Comparison of ENCODE assay signal across 9 cellular contexts in the genomic region with DNA sequence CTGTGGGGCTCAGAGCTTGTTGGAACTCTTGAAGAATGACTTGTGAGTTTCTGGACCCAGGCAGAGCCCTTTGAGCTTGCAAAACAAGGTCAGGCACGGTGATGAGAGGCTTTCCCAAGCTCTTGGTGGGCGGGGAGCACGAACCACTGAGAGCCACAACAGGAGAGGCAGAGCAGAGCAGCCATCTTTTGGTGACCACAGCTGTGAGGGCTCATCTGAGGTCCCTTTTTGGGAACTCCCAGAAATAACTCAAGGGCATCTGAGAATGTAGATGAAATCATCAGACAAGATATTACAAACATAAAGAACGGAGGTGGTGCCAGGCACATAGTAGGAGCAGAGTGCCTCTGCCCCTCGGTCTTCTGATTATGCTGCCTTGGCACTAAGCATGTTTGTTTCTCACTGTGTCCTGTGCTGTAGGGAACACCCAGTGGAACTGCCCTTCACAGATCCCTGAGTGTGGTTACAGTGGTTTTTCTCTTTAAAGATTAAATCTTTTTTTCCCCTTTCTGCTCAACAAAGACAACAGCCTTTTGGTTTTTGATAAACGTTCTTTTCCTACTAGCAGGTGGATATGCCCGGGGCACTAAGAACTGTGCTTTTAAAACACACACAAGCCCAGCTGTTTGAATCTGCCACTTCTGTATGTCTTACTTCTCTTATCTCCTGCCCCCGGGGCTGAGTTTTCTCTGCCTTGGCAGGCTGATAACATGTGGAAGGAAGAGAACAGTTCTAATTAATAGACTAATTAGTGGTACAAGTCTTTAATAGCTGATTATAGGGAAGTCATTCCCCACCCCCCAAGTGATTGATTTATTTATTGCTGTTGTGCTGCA. TPM values are rescaled to one million over a fixed set of nuclear protein-coding genes. Genes with fewer than 3 reads are reported as not detected.
DNase-seq lines count a peak whose midpoint lies in the region; ATAC-seq and TF ChIP-seq lines count a peak whose summit lies in the region.
"Had no signal": no experiment of that assay in that cellular context is flagged by ENCODE, and none has a peak within 500 bp of the region (broad histone marks: within the 10 kb centered on the region; RNA-seq: fewer than 3 reads in every experiment).

No MANE protein-coding gene starts in this region.

- peak overlapping the region; percentile 82 for H2AFZ ChIP-seq in KMS-11 (ENCODE audit: low read depth)

- H3K36me3 ChIP-seq in KMS-11 (ENCODE audit: insufficient read depth) (no peaks in the 10 kb centered on the region), sigmoid colon (no peaks in the 10 kb centered on the region), Caco-2 (ENCODE audit: control insufficient read depth, insufficient read depth, low read length) (no peaks in the 10 kb centered on the region)

- no peaks in the 10 kb centered on the region for H3K9me3 Mint-ChIP-seq in CD4-positive, alpha-beta T cell
- H3K9me3 Mint-ChIP-seq in activated CD4-positive, alpha-beta memory T cell treated with anti-CD3 and anti-CD28 coated beads for 36 hours = no peaks in the 10 kb centered on the region
- H3K9me3 Mint-ChIP-seq in immature natural killer cell (no peaks in the 10 kb centered on the region), Caco-2 (ENCODE audit: unreplicated experiment) (no peaks in the 10 kb centered on the region)

- no peaks in the 10 kb centered on the region for H3K9me3 ChIP-seq in CD4-positive, alpha-beta T cell (ENCODE audit: control insufficient read depth, low read length)
- no peaks in the 10 kb centered on the region for H3K9me3 ChIP-seq in sigmoid colon
- H3K9me3 ChIP-seq in Caco-2 = no peaks in the 10 kb centered on the region

- peak overlapping the region; percentile 72 for H3K4me2 ChIP-seq in KMS-11

- peak in 1 of 10 experiments; percentile 21 for DNase-seq in CD4-positive, alpha-beta T cell
- DNase-seq in activated CD4-positive, alpha-beta memory T cell treated with anti-CD3 and anti-CD28 coated beads for 36 hours = peak; percentile 71
- DNase-seq in immature natural killer cell (peak in 2 of 3 donors; percentile 15 to 22), NCI-H510A treated with DMSO at 0.1 percent for 48 hours (lab: John Stamatoyannopoulos, UW) (no peak), omental fat pad (ENCODE audit: low spot score) (no peak), sigmoid colon (no peak), Caco-2 (no peak)
- DNase-seq: EL had no signal

- WGBS in sigmoid colon, 2 donors = 39 to 59% methylated on average over 8 of the region's 8 CpGs

- no peak for TF ChIP-seq POLR2A in sigmoid colon (IDR thresholded peaks at IDR 0.05)

- peaks cover 3% of the 10 kb centered on the region; the same call in 1 of the 2 replicates for H3K79me2 ChIP-seq in KMS-11 (ENCODE audit: insufficient read depth, low read depth)

- H3K36me3 Mint-ChIP-seq in CD4-positive, alpha-beta T cell (ENCODE audit: low read depth) = peaks cover 7% of the 10 kb centered on the region
- peaks cover 2% of the 10 kb centered on the region for H3K36me3 Mint-ChIP-seq in activated CD4-positive, alpha-beta memory T cell treated with anti-CD3 and anti-CD28 coated beads for 36 hours
- H3K36me3 Mint-ChIP-seq in immature natural killer cell = no peaks in the 10 kb centered on the region
- peaks cover 6% of the 10 kb centered on the region for H3K36me3 Mint-ChIP-seq in Caco-2 (ENCODE audit: insufficient read depth, unreplicated experiment)

- no peaks in the 10 kb centered on the region for H3K27me3 ChIP-seq in CD4-positive, alpha-beta T cell (ENCODE audit: control insufficient read depth, insufficient read depth, low read length)
- H3K27me3 ChIP-seq in KMS-11 (ENCODE audit: insufficient read depth, low read depth) = no peaks in the 10 kb centered on the region
- H3K27me3 ChIP-seq in sigmoid colon = no peaks in the 10 kb centered on the region
- H3K27me3 ChIP-seq in Caco-2 (replicated peaks; ENCODE audit: control insufficient read depth, insufficient read depth, low read length) = no peaks in the 10 kb centered on the region

- peaks cover 70% of the 10 kb centered on the region for H3K4me1 Mint-ChIP-seq in CD4-positive, alpha-beta T cell (ENCODE audit: low read depth)
- H3K4me1 Mint-ChIP-seq in activated CD4-positive, alpha-beta memory T cell treated with anti-CD3 and anti-CD28 coated beads for 36 hours (ENCODE audit: low read depth) = peaks cover 59% of the 10 kb centered on the region
- H3K4me1 Mint-ChIP-seq in immature natural killer cell (peaks cover 45 to 50% of the 10 kb centered on the region in 2 donors), Caco-2 (ENCODE audit: low read depth, unreplicated experiment) (peaks cover 49% of the 10 kb centered on the region)

- intact Hi-C loops in CD4-positive, alpha-beta T cell (cut with DNase I, micrococcal nuclease) = loop anchor here in 1 of 2 experiments (10.0 kb wide), 1 partner anchor 372 kb away; a partner anchor contains a TSS
- intact Hi-C loops in activated CD4-positive, alpha-beta memory T cell treated with anti-CD3 and anti-CD28 coated beads for 36 hours (cut with micrococcal nuclease) = loop anchor here (1.0 to 5.0 kb wide), 2 partner anchors 10 to 121 kb away; a partner anchor contains a TSS
- intact Hi-C loops in sigmoid colon (cut with DNase I) (no loop called here), Caco-2 (cut with micrococcal nuclease; ENCODE audit: unreplicated experiment) (no loop called here)

- no peaks in the 10 kb centered on the region for H3K27me3 Mint-ChIP-seq in CD4-positive, alpha-beta T cell
- no peaks in the 10 kb centered on the region for H3K27me3 Mint-ChIP-seq in activated CD4-positive, alpha-beta memory T cell treated with anti-CD3 and anti-CD28 coated beads for 36 hours
- peaks cover 4 to 5% (median 4%) of the 10 kb centered on the region in 3 donors for H3K27me3 Mint-ChIP-seq in immature natural killer cell (ENCODE audit: low read depth in 3 of 3)
- H3K27me3 Mint-ChIP-seq in Caco-2 (ENCODE audit: insufficient read depth, unreplicated experiment) = no peaks in the 10 kb centered on the region

- TF ChIP-seq EP300 in sigmoid colon (IDR thresholded peaks at IDR 0.05) = no peak

- BruUV-seq in Caco-2 (replicated peaks; lab: Mats Ljungman, UMichigan) = no TSS peak

- no peaks in the 10 kb centered on the region for H4K20me1 ChIP-seq in KMS-11 (ENCODE audit: insufficient read depth)

- peak; percentile 31 for ATAC-seq in CD4-positive, alpha-beta T cell (ENCODE audit: poor library complexity)
- no peak for ATAC-seq in omental fat pad (ENCODE audit: low FRiP score)

- CTCF ChIA-PET in CD4-positive, alpha-beta T cell (lab: Charles Lee) = interaction anchor here (1.3 to 9.9 kb wide), 6 partner anchors 9 to 50 kb away, joined by 3 to 131 read pairs (median 28); no protein-coding TSS in a partner anchor
- CTCF ChIA-PET in activated CD4-positive, alpha-beta memory T cell treated with anti-CD3 and anti-CD28 coated beads for 36 hours (lab: Charles Lee) = interaction anchor here (1.4 to 16.0 kb wide), 7 partner anchors 11 to 125 kb away, joined by 3 to 460 read pairs (median 17); no protein-coding TSS in a partner anchor
- CTCF ChIA-PET in Caco-2 (lab: Charles Lee) = interaction anchor here (1.4 to 1.9 kb wide), 2 partner anchors 11 to 12 kb away, joined by 6 to 7 read pairs; no protein-coding TSS in a partner anchor

- H3K4me3 Mint-ChIP-seq in CD4-positive, alpha-beta T cell = peak overlapping the region; percentile 80
- peak overlapping the region; percentile 48 for H3K4me3 Mint-ChIP-seq in activated CD4-positive, alpha-beta memory T cell treated with anti-CD3 and anti-CD28 coated beads for 36 hours
- H3K4me3 Mint-ChIP-seq in immature natural killer cell = peak overlapping the region; percentile 55 to 76 (median 73)
- no peak overlapping the region for H3K4me3 Mint-ChIP-seq in Caco-2 (ENCODE audit: unreplicated experiment)

- peak overlapping the region; percentile 47 for H3K27ac ChIP-seq in CD4-positive, alpha-beta T cell (ENCODE audit: low read depth, low read length)
- H3K27ac ChIP-seq in KMS-11 (peak overlapping the region; percentile 88), sigmoid colon (peak overlapping the region in 1 of 4 donors; percentile 56)

- POLR2A ChIA-PET in CD4-positive, alpha-beta T cell (lab: Charles Lee) = interaction anchor here (0.9 to 9.4 kb wide), 11 partner anchors 9 to 122 kb away, joined by 3 to 158 read pairs (median 3); a partner anchor contains a TSS
- POLR2A ChIA-PET in activated CD4-positive, alpha-beta memory T cell treated with anti-CD3 and anti-CD28 coated beads for 36 hours (lab: Charles Lee) = interaction anchor here (1.1 to 1.9 kb wide), 9 partner anchors 10 to 90 kb away, joined by 3 to 8 read pairs (median 4); no protein-coding TSS in a partner anchor
- POLR2A ChIA-PET in Caco-2 (lab: Charles Lee) = no interaction called here

- H3K9ac ChIP-seq in KMS-11 = peak overlapping the region; percentile 56

- H3K4me3 ChIP-seq in KMS-11 (IDR thresholded peaks at IDR 0.05; ENCODE audit: insufficient read depth, low read depth, low read length) (peak overlapping the region; percentile 62), sigmoid colon (no peak overlapping the region), Caco-2 (ENCODE audit: low read depth, low read length) (no peak overlapping the region)

- H3K27ac Mint-ChIP-seq in CD4-positive, alpha-beta T cell = peak overlapping the region; percentile 84
- H3K27ac Mint-ChIP-seq in activated CD4-positive, alpha-beta memory T cell treated with anti-CD3 and anti-CD28 coated beads for 36 hours = peak overlapping the region; percentile 79
- peak overlapping the region; percentile 65 to 88 (median 80) for H3K27ac Mint-ChIP-seq in immature natural killer cell
- no peak overlapping the region for H3K27ac Mint-ChIP-seq in Caco-2 (ENCODE audit: unreplicated experiment)

- TF ChIP-seq CTCF in CD4-positive, alpha-beta T cell (IDR thresholded peaks at IDR 0.05) = no peak
- TF ChIP-seq CTCF in KMS-11 (conservative IDR thresholded peaks at IDR 0.05; ENCODE audit: low read depth, low read length) (no peak), omental fat pad (IDR thresholded peaks at IDR 0.05) (no peak), sigmoid colon (IDR thresholded peaks at IDR 0.05) (no peak), Caco-2 (IDR thresholded peaks at IDR 0.05; ENCODE audit: insufficient read depth in 1 of 2, low read depth in 1 of 2, low read length in 1 of 2, severe bottlenecking in 1 of 2, unreplicated experiment in 1 of 2) (no peak)

- peaks cover 50% of the 10 kb centered on the region for H3K4me1 ChIP-seq in KMS-11 (ENCODE audit: low read depth, poor library complexity, severe bottlenecking)
- H3K4me1 ChIP-seq in sigmoid colon = peaks cover 0 to 15% (median 10%) of the 10 kb centered on the region in 4 donors
- peaks cover 29% of the 10 kb centered on the region for H3K4me1 ChIP-seq in Caco-2

RNA-seq across cellular contexts. Expression of a gene that starts 37.7 kb away (rescaled TPM):
- total RNA-seq in CD4-positive, alpha-beta T cell = not detected
- not detected for total RNA-seq in activated CD4-positive, alpha-beta memory T cell treated with anti-CD3 and anti-CD28 coated beads for 36 hours
- polyA plus RNA-seq in immature natural killer cell (not detected), sigmoid colon (10 to 100 TPM in 1 of 3 donors, 1 to 10 TPM in 2; 1.8 to 10.2 (median 8.4) TPM)
- total RNA-seq in omental fat pad (100 to 1,000 TPM in 1 of 4 donors, 10 to 100 TPM in 3; 52.6 to 123 (median 76.9) TPM), sigmoid colon (10 to 100 TPM; 15.9 to 58.7 (median 32.1) TPM), Caco-2 (2022) (not detected in 2 replicates)

Comparison
In these comparisons a context has a peak if more than half of its experiments do, and no peak if none do; other contexts are left out.
1. DNase-seq: peak in activated CD4-positive, alpha-beta memory T cell treated with anti-CD3 and anti-CD28 coated beads for 36 hours (single experiment) and immature natural killer cell (2 of 3); none in NCI-H510A treated with DMSO at 0.1 percent for 48 hours (single experiment), omental fat pad (single experiment), sigmoid colon (single experiment) and Caco-2 (0 of 2).
2. RNA of a gene that starts 37.7 kb away (total RNA-seq): 52.6 to 123 TPM in omental fat pad and 15.9 to 58.7 TPM in sigmoid colon; not detected in CD4-positive, alpha-beta T cell, not detected in activated CD4-positive, alpha-beta memory T cell treated with anti-CD3 and anti-CD28 coated beads for 36 hours and not detected in Caco-2; every median in the first group is over 10 times any median in the second.